ENCODE assay signal across 25 cellular contexts in the genomic region with DNA sequence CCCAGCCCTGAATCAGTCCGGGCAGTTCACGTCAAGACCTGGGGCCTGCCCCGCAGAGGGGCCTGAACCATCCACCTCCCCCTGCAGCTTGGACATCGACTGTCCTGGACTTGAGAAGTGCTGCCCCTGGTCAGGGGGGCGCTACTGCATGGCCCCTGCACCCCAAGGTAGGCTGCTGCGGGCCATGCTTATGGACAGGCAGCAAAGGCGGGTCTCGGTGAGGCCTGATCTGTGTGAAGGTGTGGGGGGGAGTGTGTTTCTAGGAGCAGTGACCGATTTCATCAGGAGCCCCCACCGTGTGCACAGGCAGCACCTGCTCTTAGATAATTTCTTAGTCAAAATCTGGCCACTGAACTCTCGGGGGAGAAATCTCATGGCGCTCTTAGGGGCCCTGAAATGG. TPM values are rescaled to one million over a fixed set of nuclear protein-coding genes. Genes with fewer than 3 reads are reported as not detected.
A peak's percentile ranks its signal among the peaks of the same experiment; 100 is the strongest.
DNase-seq lines count a peak whose midpoint lies in the region; ATAC-seq and TF ChIP-seq lines count a peak whose summit lies in the region.
"Had no signal": no experiment of that assay in that cellular context is flagged by ENCODE, and none has a peak within 500 bp of the region (broad histone marks: within the 10 kb centered on the region; RNA-seq: fewer than 3 reads in every experiment).

No MANE protein-coding gene starts in this region.

- H3K27me3 Mint-ChIP-seq in chondrocyte (ENCODE audit: low read depth) = peaks cover 1% of the 10 kb centered on the region
- H3K27me3 Mint-ChIP-seq in stimulated activated memory B cell treated with anti-CD40 and anti-IgM and Interleukin-4, amounts not matched to agents 10 μg/mL and 1 μg/mL and 100 μg/mL, for 72 hours = peaks cover 18% of the 10 kb centered on the region
- H3K27me3 Mint-ChIP-seq: CD4-positive, alpha-beta T cell had no signal

- H3K4me2 ChIP-seq in Karpas-422 (ENCODE audit: low read depth, low read length, poor library complexity, severe bottlenecking) = peak overlapping the region; percentile 59
- H3K4me2 ChIP-seq in trophoblast cell (ENCODE audit: low read length) = no peak overlapping the region
- H3K4me2 ChIP-seq: A549; BLaER1 treated with 17β-estradiol and CSF1 and Interleukin-3, amounts not matched to agents 10 nM and 100 nM had no signal

- H3K4me1 ChIP-seq in Karpas-422 (ENCODE audit: low read length) (peaks cover 51% of the 10 kb centered on the region), trophoblast cell (ENCODE audit: control insufficient read depth in 1 of 2, insufficient read depth in 2 of 2, low read length in 2 of 2) (peaks cover 0 to 2% of the 10 kb centered on the region in 2 experiments), right atrium auricular region (no peaks in the 10 kb centered on the region)
- H3K4me1 ChIP-seq: A549, BE2C had no signal

- H3K9me3 Mint-ChIP-seq in chondrocyte (ENCODE audit: low read depth) = no peaks in the 10 kb centered on the region
- H3K9me3 Mint-ChIP-seq in stimulated activated memory B cell treated with anti-CD40 and anti-IgM and Interleukin-4, amounts not matched to agents 10 μg/mL and 1 μg/mL and 100 μg/mL, for 72 hours = no peaks in the 10 kb centered on the region
- H3K9me3 Mint-ChIP-seq: CD14-positive monocyte; CD4-positive, alpha-beta T cell; CD8-positive, alpha-beta memory T cell; H9 had no signal

- peaks cover 23% of the 10 kb centered on the region for H3K4me1 Mint-ChIP-seq in chondrocyte (ENCODE audit: low read depth)
- H3K4me1 Mint-ChIP-seq in stimulated activated memory B cell treated with anti-CD40 and anti-IgM and Interleukin-4, amounts not matched to agents 10 μg/mL and 1 μg/mL and 100 μg/mL, for 72 hours = peaks cover 18% of the 10 kb centered on the region
- H3K4me1 Mint-ChIP-seq: H9 had no signal

- H4K8ac ChIP-seq in trophoblast cell (ENCODE audit: low read depth, low read length) = no peak overlapping the region

- H4K12ac ChIP-seq in trophoblast cell (ENCODE audit: low read depth, low read length) = no peak overlapping the region

- peak overlapping the region; percentile 0; the same call in 1 of the 2 replicates for H3K9ac ChIP-seq in Karpas-422 (ENCODE audit: low read length)
- H3K9ac ChIP-seq in trophoblast cell (ENCODE audit: low read length) = peak overlapping the region; percentile 16
- H3K9ac ChIP-seq: BLaER1 treated with 17β-estradiol and CSF1 and Interleukin-3, amounts not matched to agents 10 nM and 100 nM; GM23248 had no signal

- no peak overlapping the region for H3K14ac ChIP-seq in trophoblast cell (ENCODE audit: low read length)

- H3K27ac Mint-ChIP-seq in chondrocyte (ENCODE audit: unreplicated experiment) = no peak overlapping the region
- peak overlapping the region; percentile 24 for H3K27ac Mint-ChIP-seq in stimulated activated memory B cell treated with anti-CD40 and anti-IgM and Interleukin-4, amounts not matched to agents 10 μg/mL and 1 μg/mL and 100 μg/mL, for 72 hours
- H3K27ac Mint-ChIP-seq: CD4-positive, alpha-beta T cell; H9 had no signal

- H3K27ac ChIP-seq in Karpas-422 (ENCODE audit: low read length) (no peak overlapping the region), trophoblast cell (ENCODE audit: low read depth, low read length) (no peak overlapping the region), right atrium auricular region (no peak overlapping the region)
- H3K27ac ChIP-seq: A549; BLaER1 treated with 17β-estradiol and CSF1 and Interleukin-3, amounts not matched to agents 10 nM and 100 nM; GM23248 had no signal

- H3K27me3 ChIP-seq in Karpas-422 (ENCODE audit: low read length) (no peaks in the 10 kb centered on the region; the same call in 1 of the 2 replicates), trophoblast cell (ENCODE audit: insufficient read depth, low read length) (no peaks in the 10 kb centered on the region), right atrium auricular region (no peaks in the 10 kb centered on the region)
- H3K27me3 ChIP-seq: BLaER1 treated with 17β-estradiol and CSF1 and Interleukin-3, amounts not matched to agents 10 nM and 100 nM had no signal

- no peak overlapping the region for H3K18ac ChIP-seq in trophoblast cell (ENCODE audit: low read length)

- no peaks in the 10 kb centered on the region for H3K9me2 ChIP-seq in Karpas-422 (replicated peaks; ENCODE audit: insufficient read depth, low read length)

- H3K36me3 Mint-ChIP-seq in chondrocyte (ENCODE audit: low read depth) = no peaks in the 10 kb centered on the region
- no peaks in the 10 kb centered on the region for H3K36me3 Mint-ChIP-seq in stimulated activated memory B cell treated with anti-CD40 and anti-IgM and Interleukin-4, amounts not matched to agents 10 μg/mL and 1 μg/mL and 100 μg/mL, for 72 hours
- H3K36me3 Mint-ChIP-seq: CD8-positive, alpha-beta memory T cell had no signal

- no peak for ATAC-seq in stimulated activated memory B cell treated with anti-CD40 and anti-IgM and Interleukin-4, amounts not matched to agents 10 μg/mL and 1 μg/mL and 100 μg/mL, for 72 hours
- no peak for ATAC-seq in GM19328 (IDR thresholded peaks at IDR 0.05; ENCODE audit: unreplicated experiment)
- ATAC-seq: A549, GM12878, HCT116 had no signal

- H3K79me1 ChIP-seq in trophoblast cell (ENCODE audit: low read length) = no peaks in the 10 kb centered on the region

- no peak overlapping the region for H3K23ac ChIP-seq in trophoblast cell (ENCODE audit: low read length)

- peaks cover 4% of the 10 kb centered on the region; the same call in 1 of the 2 replicates for H4K20me1 ChIP-seq in Karpas-422 (ENCODE audit: insufficient read depth, low read depth, low read length)

- H2BK12ac ChIP-seq in trophoblast cell (ENCODE audit: low read length) = no peak overlapping the region

- no peak overlapping the region for H3K4ac ChIP-seq in trophoblast cell (ENCODE audit: low read depth, low read length)

- H2AFZ ChIP-seq in Karpas-422 (ENCODE audit: low read length) (no peak overlapping the region), trophoblast cell (ENCODE audit: insufficient read depth, low read length, poor library complexity) (no peak overlapping the region)
- H2AFZ ChIP-seq: GM23248 had no signal

- H3K9me3 ChIP-seq in Karpas-422 (ENCODE audit: low read length) (no peaks in the 10 kb centered on the region), trophoblast cell (ENCODE audit: insufficient read depth, low read depth, low read length) (no peaks in the 10 kb centered on the region), right atrium auricular region (no peaks in the 10 kb centered on the region)
- H3K9me3 ChIP-seq: A549; BE2C; BLaER1 treated with 17β-estradiol and CSF1 and Interleukin-3, amounts not matched to agents 10 nM and 100 nM had no signal

- H3K79me2 ChIP-seq in Karpas-422 (ENCODE audit: low read length) (no peaks in the 10 kb centered on the region), trophoblast cell (ENCODE audit: control insufficient read depth, insufficient read depth, low read length, poor library complexity) (no peaks in the 10 kb centered on the region)

- H2BK120ac ChIP-seq in trophoblast cell (ENCODE audit: insufficient read depth, low read length, poor library complexity) = no peak overlapping the region

- no CpG with 5 or more reads among the region's 12 CpGs for WGBS in trophoblast cell (ENCODE audit: extremely low coverage, insufficient coverage, insufficient read length)

- DNase-seq in Karpas-422 = no peak
- DNase-seq in chondrocyte (ENCODE audit: low spot score) = peak; percentile 53
- DNase-seq in trophoblast cell = no peak
- no peak for DNase-seq in right atrium auricular region (ENCODE audit: low spot score)
- no peak for DNase-seq in glomerular visceral epithelial cell (ENCODE audit: extremely low spot score)
- DNase-seq: 8988T; ACHN; AML-193; BE2C; CD4-positive, alpha-beta T cell; CD8-positive, alpha-beta memory T cell; DMS 273 treated with DMSO at 0.1 percent for 48 hours; DMS79; EL; GDM1; GM23248; H9 had no signal

- H3K4me3 Mint-ChIP-seq in chondrocyte (ENCODE audit: unreplicated experiment) = no peak overlapping the region
- H3K4me3 Mint-ChIP-seq in stimulated activated memory B cell treated with anti-CD40 and anti-IgM and Interleukin-4, amounts not matched to agents 10 μg/mL and 1 μg/mL and 100 μg/mL, for 72 hours = no peak overlapping the region
- H3K4me3 Mint-ChIP-seq: CD14-positive monocyte; CD4-positive, alpha-beta T cell; CD8-positive, alpha-beta memory T cell; H9 had no signal

- H2BK5ac ChIP-seq in trophoblast cell (ENCODE audit: low read depth, low read length, poor library complexity) = no peak overlapping the region

- no peaks in the 10 kb centered on the region for H3K36me3 ChIP-seq in Karpas-422 (ENCODE audit: insufficient read depth, low read length)
- no peaks in the 10 kb centered on the region for H3K36me3 ChIP-seq in trophoblast cell (ENCODE audit: control insufficient read depth in 1 of 2, insufficient read depth in 2 of 2, low read length in 2 of 2)
- H3K36me3 ChIP-seq in right atrium auricular region = no peaks in the 10 kb centered on the region
- H3K36me3 ChIP-seq: BE2C; BLaER1 treated with 17β-estradiol and CSF1 and Interleukin-3, amounts not matched to agents 10 nM and 100 nM had no signal

- H3K4me3 ChIP-seq in Karpas-422 (ENCODE audit: low read length) = 0 out of 2 replicates have a peak overlapping the region, but pooled peaks have one; percentile 37
- no peak overlapping the region for H3K4me3 ChIP-seq in trophoblast cell (ENCODE audit: low read depth, low read length)
- H3K4me3 ChIP-seq in right atrium auricular region = no peak overlapping the region
- H3K4me3 ChIP-seq: A549; BLaER1 treated with 17β-estradiol and CSF1 and Interleukin-3, amounts not matched to agents 10 nM and 100 nM; GM12878; GM23248 had no signal

- H2AK5ac ChIP-seq in trophoblast cell (ENCODE audit: low read length) = no peak overlapping the region

- no peak for TF ChIP-seq CTCF in chondrocyte (IDR thresholded peaks at IDR 0.05)
- TF ChIP-seq CTCF in right atrium auricular region (IDR thresholded peaks at IDR 0.05) = no peak

- no peak overlapping the region for H4K91ac ChIP-seq in trophoblast cell (ENCODE audit: low read depth, low read length)

RNA-seq across cellular contexts. Expression of a gene that starts 13.0 kb away (rescaled TPM):
- total RNA-seq in Karpas-422 (2014; rRNA removed; shearing (Covaris generic); ENCODE audit: low replicate concordance) = 2.3 and 2.5 TPM in 2 replicates
- total RNA-seq in chondrocyte = 0.29 TPM in 1 of 3 replicates, not detected in the others
- not detected in 2 replicates for polyA plus RNA-seq in trophoblast cell (2013)
- not detected for total RNA-seq in right atrium auricular region
- total RNA-seq: GM23248, H4, H9 had no signal
- polyA plus RNA-seq: A549; CD14-positive monocyte; CD8-positive, alpha-beta memory T cell; GM23248 had no signal
